17 cellular contexts compared by ENCODE assay signal in genomic region chr4:7808752-7809151, GRCh38.
DNase-seq lines count a peak whose midpoint lies in the region; ATAC-seq, FAIRE-seq and TF ChIP-seq lines count a peak whose summit lies in the region.
"Had no signal": no experiment of that assay in that cellular context is flagged by ENCODE, and none has a peak within 500 bp of the region (broad histone marks: within the 10 kb centered on the region; RNA-seq: fewer than 3 reads in every experiment).

No MANE protein-coding gene starts in this region.

- H3K4me1 ChIP-seq in GM23248 (ENCODE audit: insufficient read depth) (peaks cover 55% of the 10 kb centered on the region), endothelial cell of umbilical vein (ENCODE audit: control insufficient read depth, extremely low read depth, insufficient read depth, low read length) (peaks cover 50% of the 10 kb centered on the region)

- H3K36me3 Mint-ChIP-seq in nephron (ENCODE audit: low read depth) = peaks cover 46% of the 10 kb centered on the region
- H3K36me3 Mint-ChIP-seq in natural killer cell treated with Interleukin-12 subunit alpha and Interleukin-12 subunit beta and Interleukin-15 and Interleukin-18, amount 100 ng/mL, for 72 hours = no peaks in the 10 kb centered on the region

- H3K9ac ChIP-seq in GM23248 (no peak overlapping the region), endothelial cell of umbilical vein (replicated peaks; ENCODE audit: extremely low read depth, insufficient read depth, low read length) (no peak overlapping the region)

- no peak overlapping the region for H3K4me2 ChIP-seq in GM23248 (ENCODE audit: unreplicated experiment)
- H3K4me2 ChIP-seq in endothelial cell of umbilical vein (ENCODE audit: insufficient read depth, low read length) = no peak overlapping the region

- WGBS in GM23248 (ENCODE audit: low coverage in 1 of 2, low lambda C conversion rate in 2 of 2, missing lambda C conversion rate in 2 of 2), 2 experiments = 71 to 78% methylated on average over 6 of the region's 6 CpGs

- H3K79me2 ChIP-seq in GM23248 (ENCODE audit: insufficient read depth) (peaks cover 92% of the 10 kb centered on the region), endothelial cell of umbilical vein (ENCODE audit: control insufficient read depth, insufficient read depth, low read length) (peaks cover 24% of the 10 kb centered on the region)

- H4K20me1 ChIP-seq in GM23248 (ENCODE audit: insufficient read depth) (no peaks in the 10 kb centered on the region), endothelial cell of umbilical vein (replicated peaks; ENCODE audit: control insufficient read depth, extremely low read depth, insufficient read depth, low read length) (no peaks in the 10 kb centered on the region)

- peak; percentile 80 for DNase-seq in GM23248
- peak; percentile 38 for DNase-seq in RKO (ENCODE audit: low spot score)
- DNase-seq in endothelial cell of umbilical vein (ENCODE audit: low read depth, low spot score) = peak; percentile 83
- DNase-seq in stimulated activated CD4-positive, alpha-beta T cell treated with anti-CD3 and anti-CD28 coated beads, Interleukin-15, amount 100 ng/mL, for 24 hours = no peak
- DNase-seq in natural killer cell treated with Interleukin-12 subunit alpha and Interleukin-12 subunit beta and Interleukin-15 and Interleukin-18, amount 100 ng/mL, for 72 hours (ENCODE audit: low spot score) = no peak
- DNase-seq in C1 segment of cervical spinal cord (lab: John Stamatoyannopoulos, UW) = no peak
- DNase-seq: Caco-2, NCI-H1436 treated with DMSO at 0.1 percent for 48 hours, NCI-H774, SJCRH30, thyroid gland, WERI-Rb-1 had no signal

- H3K27me3 Mint-ChIP-seq in nephron (ENCODE audit: low read depth) = no peaks in the 10 kb centered on the region
- peaks cover 0 to 6% of the 10 kb centered on the region in 2 donors for H3K27me3 Mint-ChIP-seq in natural killer cell treated with Interleukin-12 subunit alpha and Interleukin-12 subunit beta and Interleukin-15 and Interleukin-18, amount 100 ng/mL, for 72 hours

- no peaks in the 10 kb centered on the region for H3K9me1 ChIP-seq in endothelial cell of umbilical vein (replicated peaks; ENCODE audit: control insufficient read depth, extremely low read depth, insufficient read depth, low read length)

- no TSS peak for BruUV-seq in endothelial cell of umbilical vein (replicated peaks; lab: Mats Ljungman, UMichigan)

- H2AFZ ChIP-seq in GM23248 (no peak overlapping the region), endothelial cell of umbilical vein (ENCODE audit: low read depth, low read length) (no peak overlapping the region)

- H3K4me3 Mint-ChIP-seq in nephron = peak overlapping the region in 1 of 3 experiments; percentile 18
- no peak overlapping the region for H3K4me3 Mint-ChIP-seq in natural killer cell treated with Interleukin-12 subunit alpha and Interleukin-12 subunit beta and Interleukin-15 and Interleukin-18, amount 100 ng/mL, for 72 hours

- intact Hi-C loops in endothelial cell of umbilical vein (cut with micrococcal nuclease) = no loop called here

- H3K27me3 ChIP-seq in GM23248 (replicated peaks; ENCODE audit: insufficient read depth) = no peaks in the 10 kb centered on the region
- no peaks in the 10 kb centered on the region for H3K27me3 ChIP-seq in endothelial cell of umbilical vein (ENCODE audit: control insufficient read depth in 2 of 2, insufficient read depth in 2 of 2, low read length in 2 of 2)
- H3K27me3 ChIP-seq: SJCRH30, thyroid gland had no signal

- no peaks in the 10 kb centered on the region for H3K9me2 ChIP-seq in GM23248 (ENCODE audit: insufficient read depth)

- no peak for ATAC-seq in GM19455 (IDR thresholded peaks at IDR 0.05; ENCODE audit: unreplicated experiment)
- ATAC-seq in natural killer cell treated with Interleukin-12 subunit alpha and Interleukin-12 subunit beta and Interleukin-15 and Interleukin-18, amount 100 ng/mL, for 72 hours = no peak
- ATAC-seq: activated naive CD4-positive, alpha-beta T cell treated with anti-CD3 and anti-CD28 coated beads, Interleukin-2, amount 50 U/mL, for 72 hours had no signal

- CTCF ChIA-PET in endothelial cell of umbilical vein (lab: Charles Lee) = interaction anchor here (1.6 to 1.9 kb wide), 2 partner anchors 19 to 36 kb away, joined by 5 to 8 read pairs; no protein-coding TSS in a partner anchor

- H3K9me3 Mint-ChIP-seq in nephron = no peaks in the 10 kb centered on the region
- H3K9me3 Mint-ChIP-seq in natural killer cell treated with Interleukin-12 subunit alpha and Interleukin-12 subunit beta and Interleukin-15 and Interleukin-18, amount 100 ng/mL, for 72 hours = no peaks in the 10 kb centered on the region
- H3K9me3 Mint-ChIP-seq: activated naive CD4-positive, alpha-beta T cell treated with anti-CD3 and anti-CD28 coated beads, Interleukin-2, amount 50 U/mL, for 72 hours had no signal

- dilution Hi-C loops in endothelial cell of umbilical vein (cut with MboI; ENCODE audit: extremely low pct_ligation_motif_present, low sequenced_read_pairs) = no loop called here

- H3K9me3 ChIP-seq in GM23248 (ENCODE audit: low read depth) (no peaks in the 10 kb centered on the region), endothelial cell of umbilical vein (replicated peaks; ENCODE audit: control insufficient read depth, insufficient read depth, low read length) (peaks cover 9% of the 10 kb centered on the region)
- H3K9me3 ChIP-seq: Caco-2, SJCRH30, spleen, thyroid gland had no signal

- peaks cover 61% of the 10 kb centered on the region for H3K36me3 ChIP-seq in GM23248 (ENCODE audit: low read depth)
- peaks cover 13 to 23% of the 10 kb centered on the region in 2 experiments for H3K36me3 ChIP-seq in endothelial cell of umbilical vein (ENCODE audit: control insufficient read depth in 2 of 2, extremely low read depth in 1 of 2, insufficient read depth in 2 of 2, low read length in 2 of 2)
- H3K36me3 ChIP-seq: thyroid gland had no signal

- no peak for TF ChIP-seq POLR2A in endothelial cell of umbilical vein (IDR thresholded peaks at IDR 0.05; ENCODE audit: low read depth, low read length)

- in situ Hi-C loops in GM23248 (cut with MboI) = loop anchor here (10.0 kb wide), 1 partner anchor 176 kb away; no protein-coding TSS in a partner anchor

- peaks cover 92% of the 10 kb centered on the region for H3K4me1 Mint-ChIP-seq in nephron
- H3K4me1 Mint-ChIP-seq in natural killer cell treated with Interleukin-12 subunit alpha and Interleukin-12 subunit beta and Interleukin-15 and Interleukin-18, amount 100 ng/mL, for 72 hours (ENCODE audit: low read depth in 2 of 2) = peaks cover 0 to 3% of the 10 kb centered on the region in 2 donors

- H3K4me3 ChIP-seq in GM23248 = no peak overlapping the region
- H3K4me3 ChIP-seq in endothelial cell of umbilical vein (replicated peaks in 1 of 3; ENCODE audit: insufficient read depth in 1 of 3, low read depth in 1 of 3, low read length in 3 of 3) = no peak overlapping the region
- H3K4me3 ChIP-seq: SJCRH30, spleen, thyroid gland had no signal

- peak overlapping the region; percentile 18; the same call in 1 of the 2 replicates for H3K27ac ChIP-seq in GM23248
- peak overlapping the region; percentile 97 for H3K27ac ChIP-seq in endothelial cell of umbilical vein (ENCODE audit: insufficient read depth, low read depth, low read length)
- H3K27ac ChIP-seq: SJCRH30, WERI-Rb-1 had no signal

- TF ChIP-seq CTCF in endothelial cell of umbilical vein (IDR thresholded peaks at IDR 0.05; ENCODE audit: extremely low read depth in 1 of 2, insufficient read depth in 1 of 2, low read depth in 1 of 2, low read length in 2 of 2) (no peak), nephron (IDR thresholded peaks at IDR 0.05; ENCODE audit: unreplicated experiment in 3 of 3) (no peak)

- H3K27ac Mint-ChIP-seq in nephron = peak overlapping the region; percentile 96 to 99 (median 98)
- no peak overlapping the region for H3K27ac Mint-ChIP-seq in natural killer cell treated with Interleukin-12 subunit alpha and Interleukin-12 subunit beta and Interleukin-15 and Interleukin-18, amount 100 ng/mL, for 72 hours

- H3F3A ChIP-seq in GM23248 (ENCODE audit: insufficient read depth) = peaks cover 68% of the 10 kb centered on the region

- POLR2A ChIA-PET in endothelial cell of umbilical vein (lab: Charles Lee) = no interaction called here

- peak; percentile 76 for FAIRE-seq in endothelial cell of umbilical vein (lab: Jason Lieb, UNC)
- FAIRE-seq: HTR-8/SVneo had no signal

TF ChIP-seq in endothelial cell of umbilical vein, 7 proteins besides CTCF, POLR2A, EP300 and RAD21:
- peak; percentile 16 for TF ChIP-seq GATA2 (IDR thresholded peaks at IDR 0.05; ENCODE audit: insufficient read depth, insufficient read length, low read depth, low read length)
- TF ChIP-seq JUN (IDR thresholded peaks at IDR 0.05; ENCODE audit: borderline replicate concordance, insufficient read depth, insufficient read length, low read depth) = peak; percentile 70
- TF ChIP-seq MYC (IDR thresholded peaks at IDR 0.05; ENCODE audit: low read depth, low read length) = no peak
- no peak for TF ChIP-seq MAX (IDR thresholded peaks at IDR 0.05; ENCODE audit: insufficient read depth, insufficient read length)
- peak; percentile 57 for TF ChIP-seq FOS (IDR thresholded peaks at IDR 0.05; ENCODE audit: borderline replicate concordance, insufficient read depth, low read length)
- no peak for TF ChIP-seq EZH2 (IDR thresholded peaks at IDR 0.05; ENCODE audit: borderline replicate concordance, low read depth, low read length, severe bottlenecking)
- TF ChIP-seq POLR2AphosphoS5 (IDR thresholded peaks at IDR 0.05; ENCODE audit: insufficient read depth, low read depth, low read length) = peak; percentile 60

Comparison
In these comparisons a context has a peak if more than half of its experiments do, and no peak if none do; other contexts are left out.
1. DNase-seq: peak in GM23248 (single experiment), RKO (single experiment) and endothelial cell of umbilical vein (single experiment); none in stimulated activated CD4-positive, alpha-beta T cell treated with anti-CD3 and anti-CD28 coated beads, Interleukin-15, amount 100 ng/mL, for 24 hours (single experiment), natural killer cell treated with Interleukin-12 subunit alpha and Interleukin-12 subunit beta and Interleukin-15 and Interleukin-18, amount 100 ng/mL, for 72 hours (single experiment) and C1 segment of cervical spinal cord (0 of 14).
2. H3K27ac Mint-ChIP-seq: peak in nephron (3 of 3); none in natural killer cell treated with Interleukin-12 subunit alpha and Interleukin-12 subunit beta and Interleukin-15 and Interleukin-18, amount 100 ng/mL, for 72 hours (0 of 2).